ENCODE assay signal across 14 cellular contexts in the genomic region with DNA sequence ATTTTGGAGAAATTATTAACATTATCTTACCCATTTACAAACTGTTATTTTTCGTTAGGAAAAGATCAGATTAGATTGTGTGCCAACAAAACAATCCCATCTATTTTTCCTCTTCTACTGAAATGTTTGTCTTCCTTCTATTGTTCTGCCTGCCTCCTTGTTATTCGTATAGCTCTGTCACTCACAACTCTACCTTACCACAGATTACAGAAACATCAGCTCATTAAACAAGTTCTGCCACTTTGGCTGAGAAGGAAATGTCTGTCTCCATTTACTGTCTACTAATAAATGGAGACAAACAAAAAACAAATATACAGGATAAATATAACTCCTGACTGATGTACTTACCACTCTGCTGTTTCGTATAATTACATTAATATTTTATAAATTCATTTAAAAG.
DNase-seq lines count a peak whose midpoint lies in the region; ATAC-seq and TF ChIP-seq lines count a peak whose summit lies in the region.
"Had no signal": no experiment of that assay in that cellular context is flagged by ENCODE, and none has a peak within 500 bp of the region (broad histone marks: within the 10 kb centered on the region; RNA-seq: fewer than 3 reads in every experiment).

No MANE protein-coding gene starts in this region.

- ATAC-seq in GM21528 (IDR thresholded peaks at IDR 0.05; ENCODE audit: low FRiP score, unreplicated experiment), result no peak
- no peak for ATAC-seq in activated naive CD4-positive, alpha-beta T cell treated with anti-CD3 and anti-CD28 coated beads, Interleukin-2, amount 50 U/mL, for 72 hours
- ATAC-seq: A549; CD8-positive, alpha-beta T cell had no signal

- TF ChIP-seq CTCF in LNCaP clone FGC (IDR thresholded peaks at IDR 0.05; ENCODE audit: control insufficient read depth, extremely low read depth, insufficient read depth), result no peak

- H3K9me3 Mint-ChIP-seq in activated naive CD4-positive, alpha-beta T cell treated with anti-CD3 and anti-CD28 coated beads, Interleukin-2, amount 50 U/mL, for 72 hours, result no peaks in the 10 kb centered on the region
- H3K9me3 Mint-ChIP-seq: CD8-positive, alpha-beta T cell had no signal

- peak; percentile 2 for DNase-seq in DMS153 treated with DMSO at 0.1 percent for 48 hours (lab: John Stamatoyannopoulos, UW; ENCODE audit: unreplicated experiment)
- peak; percentile 67 for DNase-seq in LNCaP clone FGC (ENCODE audit: low read depth)
- peak; percentile 24 for DNase-seq in dermis blood vessel endothelial cell
- peak; percentile 16 to 33 for DNase-seq in lung microvascular endothelial cell (ENCODE audit: low read depth in 2 of 2)
- no peak for DNase-seq in HT-29 (ENCODE audit: low spot score)
- DNase-seq in activated naive CD4-positive, alpha-beta T cell treated with anti-CD3 and anti-CD28 coated beads, Interleukin-2, amount 50 U/mL, for 72 hours (ENCODE audit: low spot score in 2 of 2), result no peak
- DNase-seq: BE2C; CD8-positive, alpha-beta T cell; COR-L47; DMS79 treated with DMSO at 0.1 percent for 48 hours; EL had no signal

- peaks cover 0 to 2% of the 10 kb centered on the region in 2 donors for H3K36me3 Mint-ChIP-seq in activated naive CD4-positive, alpha-beta T cell treated with anti-CD3 and anti-CD28 coated beads, Interleukin-2, amount 50 U/mL, for 72 hours

- no peak overlapping the region for H3K27ac Mint-ChIP-seq in activated naive CD4-positive, alpha-beta T cell treated with anti-CD3 and anti-CD28 coated beads, Interleukin-2, amount 50 U/mL, for 72 hours
- H3K27ac Mint-ChIP-seq: CD8-positive, alpha-beta T cell had no signal

- H3K4me3 ChIP-seq in LNCaP clone FGC (ENCODE audit: low read depth, low read length), result no peak overlapping the region
- H3K4me3 ChIP-seq: A549, HAP-1 had no signal

Comparison
In these comparisons a context has a peak if more than half of its experiments do, and no peak if none do; other contexts are left out.
1. DNase-seq: peak in DMS153 treated with DMSO at 0.1 percent for 48 hours (single experiment), LNCaP clone FGC (single experiment), dermis blood vessel endothelial cell (single experiment) and lung microvascular endothelial cell (2 of 2); none in HT-29 (single experiment) and activated naive CD4-positive, alpha-beta T cell treated with anti-CD3 and anti-CD28 coated beads, Interleukin-2, amount 50 U/mL, for 72 hours (0 of 2).